ENCODE assay signal across 20 cellular contexts in genomic region chr11:88779551-88779950, GRCh38.
DNase-seq lines count a peak whose midpoint lies in the region.
"Had no signal": no experiment of that assay in that cellular context is flagged by ENCODE, and none has a peak within 500 bp of the region (broad histone marks: within the 10 kb centered on the region; RNA-seq: fewer than 3 reads in every experiment).

No MANE protein-coding gene starts in this region.

- H3K4me1 Mint-ChIP-seq in immature natural killer cell, result no peaks in the 10 kb centered on the region
- H3K4me1 Mint-ChIP-seq: activated B cell treated with CpG ODN at 0.5 μM for 24 hours; stimulated activated naive CD8-positive, alpha-beta T cell treated with anti-CD3 and anti-CD28 coated beads, Interleukin-15, amount 100 ng/mL, for 72 hours had no signal

- H3K4me3 Mint-ChIP-seq in immature natural killer cell, result no peak overlapping the region
- H3K4me3 Mint-ChIP-seq: activated B cell treated with CpG ODN at 0.5 μM for 24 hours; nephron; stimulated activated naive CD8-positive, alpha-beta T cell treated with anti-CD3 and anti-CD28 coated beads, Interleukin-15, amount 100 ng/mL, for 72 hours had no signal

- peaks cover 3 to 30% (median 8%) of the 10 kb centered on the region in 6 donors for H3K9me3 Mint-ChIP-seq in immature natural killer cell

- peaks cover 0 to 3% (median 3%) of the 10 kb centered on the region in 3 donors for H3K27me3 Mint-ChIP-seq in immature natural killer cell (ENCODE audit: low read depth in 3 of 3)
- H3K27me3 Mint-ChIP-seq: activated B cell treated with CpG ODN at 0.5 μM for 24 hours; stimulated activated naive CD8-positive, alpha-beta T cell treated with anti-CD3 and anti-CD28 coated beads, Interleukin-15, amount 100 ng/mL, for 72 hours had no signal

- no peaks in the 10 kb centered on the region for H3K36me3 Mint-ChIP-seq in immature natural killer cell

- in situ Hi-C loops in ACHN (cut with HindIII; ENCODE audit: low pct_ligation_motif_present, low pct_unique_long_range_greater_than_20kb, low sequenced_read_pairs), result no loop called here

- no peak overlapping the region for H3K27ac Mint-ChIP-seq in immature natural killer cell
- H3K27ac Mint-ChIP-seq: activated B cell treated with CpG ODN at 0.5 μM for 24 hours; nephron; stimulated activated naive CD8-positive, alpha-beta T cell treated with anti-CD3 and anti-CD28 coated beads, Interleukin-15, amount 100 ng/mL, for 72 hours had no signal

- DNase-seq in AG08395 (ENCODE audit: low spot score) (peak; percentile 61), GM04504 (ENCODE audit: low read depth) (peak; percentile 19), amniotic stem cell (lab: John Stamatoyannopoulos, UW) (peak; percentile 7), fibroblast of the conjunctiva (ENCODE audit: low read depth) (peak; percentile 41), AML-193 (lab: John Stamatoyannopoulos, UW) (no peak), ACHN (no peak), cerebellar nuclear complex (lab: John Stamatoyannopoulos, UW) (no peak), immature natural killer cell (no peak)
- DNase-seq: activated B cell treated with CpG ODN at 0.5 μM for 24 hours; activated effector memory CD4-positive, alpha-beta T cell treated with Interleukin-2 at 50 U/mL for 16 hours; BE2C; DMS153; effector CD8-positive, alpha-beta T cell; gastrocnemius medialis; mesendoderm; NCI-H748 treated with DMSO at 0.1 percent for 48 hours; stimulated activated naive CD8-positive, alpha-beta T cell treated with anti-CD3 and anti-CD28 coated beads, Interleukin-15, amount 100 ng/mL, for 72 hours; T-helper 1 cell; uterus had no signal

Comparison
In these comparisons a context has a peak if more than half of its experiments do, and no peak if none do; other contexts are left out.
1. DNase-seq: peak in AG08395 (single experiment), GM04504 (single experiment), amniotic stem cell (single experiment) and fibroblast of the conjunctiva (single experiment); none in AML-193 (0 of 2), ACHN (single experiment), cerebellar nuclear complex (0 of 2) and immature natural killer cell (0 of 3).